8 cellular contexts compared by ENCODE assay signal in genomic region chr5:126354012-126354856, GRCh38.
DNase-seq lines count a peak whose midpoint lies in the region; ATAC-seq, FAIRE-seq and TF ChIP-seq lines count a peak whose summit lies in the region.

No MANE protein-coding gene starts in this region.

- TF ChIP-seq CTCF in GM12878 (IDR thresholded peaks at IDR 0.05 in 2 of 3, conservative IDR thresholded peaks at IDR 0.05 in 1 of 3; ENCODE audit: control insufficient read depth in 2 of 3, extremely low read depth in 1 of 3, insufficient read depth in 1 of 3, low read depth in 3 of 3, low read length in 3 of 3) (peak; percentile 39 to 74 (median 58); a peak in 5 of 6 replicates), hepatocyte (IDR thresholded peaks at IDR 0.05; ENCODE audit: poor library complexity) (peak; percentile 76), smooth muscle cell (IDR thresholded peaks at IDR 0.05; ENCODE audit: borderline replicate concordance, insufficient read depth, poor library complexity, severe bottlenecking) (peak; percentile 55)

- RAD21 ChIA-PET in GM12878 (lab: Charles Lee; ENCODE audit: unreplicated experiment) = interaction anchor here (1.1 to 2.7 kb wide), 11 partner anchors 16 to 190 kb away, joined by 3 to 14 read pairs (median 6); no protein-coding TSS in a partner anchor

- no peaks in the 10 kb centered on the region for H3K36me3 ChIP-seq in GM12878 (ENCODE audit: control insufficient read depth in 2 of 2, insufficient read depth in 2 of 2, low read length in 1 of 2)
- no peaks in the 10 kb centered on the region for H3K36me3 ChIP-seq in hepatocyte (replicated peaks; ENCODE audit: insufficient read depth, low read depth)
- no peaks in the 10 kb centered on the region for H3K36me3 ChIP-seq in smooth muscle cell (ENCODE audit: low read depth)

- H3K27me3 ChIP-seq in GM12878 (replicated peaks in 1 of 2; ENCODE audit: control insufficient read depth in 2 of 2, insufficient read depth in 2 of 2, low read length in 1 of 2) = no peaks in the 10 kb centered on the region
- no peaks in the 10 kb centered on the region for H3K27me3 ChIP-seq in hepatocyte
- H3K27me3 ChIP-seq in smooth muscle cell (ENCODE audit: low read depth) = no peaks in the 10 kb centered on the region

- peak; percentile 91 for TF ChIP-seq RAD21 in GM12878 (IDR thresholded peaks at IDR 0.05; ENCODE audit: insufficient read depth, low read depth, low read length)

- H3K4me1 ChIP-seq in GM12878 (ENCODE audit: control insufficient read depth, insufficient read depth, low read length) (peaks cover 4% of the 10 kb centered on the region; the same call in 1 of the 2 replicates), hepatocyte (ENCODE audit: insufficient read depth) (no peaks in the 10 kb centered on the region), smooth muscle cell (ENCODE audit: low read depth) (peaks cover 38% of the 10 kb centered on the region)

- ATAC-seq in GM21786 (IDR thresholded peaks at IDR 0.05; ENCODE audit: unreplicated experiment) (peak; percentile 21), GM12878 (peak; percentile 43)

- intact Hi-C loops in GM12878 (cut with micrococcal nuclease; ENCODE audit: unreplicated experiment) = loop anchor here (1.0 to 10.0 kb wide), 4 partner anchors 139 to 441 kb away; no protein-coding TSS in a partner anchor

- CTCF ChIA-PET in GM12878 (lab: Yijun Ruan, JAX) = interaction anchor here (0.7 to 12.8 kb wide), 17 partner anchors 9 to 246 kb away, joined by 3 to 136 read pairs (median 6); partner anchors contain the start of gene PHAX

- DNase-seq in Caki2 (ENCODE audit: low read depth) (peak; percentile 66), NCI-H69 (lab: John Stamatoyannopoulos, UW) (peak; percentile 79), GM12878 (ENCODE audit: low read depth, low spot score) (peak; percentile 38), hepatocyte (ENCODE audit: low spot score) (peak; percentile 56), smooth muscle cell (lab: John Stamatoyannopoulos, UW; ENCODE audit: unreplicated experiment) (no peak), NCI-H128 (lab: John Stamatoyannopoulos, UW; ENCODE audit: unreplicated experiment) (no peak), T-helper 9 cell (no peak)

- H3K9me2 ChIP-seq in hepatocyte (replicated peaks; ENCODE audit: insufficient read depth) = no peaks in the 10 kb centered on the region

- SMC1A ChIA-PET in GM12878 (lab: Charles Lee; ENCODE audit: uncharacterized antibody, unreplicated experiment) = interaction anchor here (1.0 to 5.3 kb wide), 21 partner anchors 11 to 188 kb away, joined by 3 to 40 read pairs (median 6); partner anchors contain the start of gene GRAMD2B

- WGBS in GM12878 (ENCODE audit: insufficient coverage, insufficient replicate concordance, low lambda C conversion rate, missing lambda C conversion rate) = 28% methylated on average over 6 of the region's 6 CpGs
- 46% methylated on average over 6 of the region's 6 CpGs for WGBS in hepatocyte (ENCODE audit: low lambda C conversion rate, missing lambda C conversion rate)
- WGBS in smooth muscle cell (ENCODE audit: low lambda C conversion rate) = 12% methylated on average over 6 of the region's 6 CpGs

- H2AFZ ChIP-seq in GM12878 (ENCODE audit: control insufficient read depth, low read depth, low read length) (peak overlapping the region; percentile 49), hepatocyte (peak overlapping the region; percentile 14), smooth muscle cell (ENCODE audit: low read depth) (peak overlapping the region; percentile 37)

- H3K4me2 ChIP-seq in GM12878 (ENCODE audit: control insufficient read depth, insufficient read depth) (no peak overlapping the region), hepatocyte (peak overlapping the region; percentile 63), smooth muscle cell (peak overlapping the region; percentile 81)

- H3K79me2 ChIP-seq in GM12878 (ENCODE audit: control insufficient read depth, insufficient read depth, low read length) (no peaks in the 10 kb centered on the region), hepatocyte (no peaks in the 10 kb centered on the region), smooth muscle cell (ENCODE audit: low read depth) (no peaks in the 10 kb centered on the region)

- in situ Hi-C loops in Caki2 (cut with HindIII; ENCODE audit: low pct_unique_long_range_greater_than_20kb, low sequenced_read_pairs) (loop anchor here (10.0 to 25.0 kb wide), 2 partner anchors 183 to 241 kb away; partner anchors contain the start of gene ALDH7A1), GM12878 (cut with MboI) (loop anchor here (5.0 to 10.0 kb wide), 2 partner anchors 183 to 441 kb away; no protein-coding TSS in a partner anchor)

- no peak overlapping the region for H3K9ac ChIP-seq in GM12878 (ENCODE audit: control insufficient read depth, insufficient read depth, low read length)
- H3K9ac ChIP-seq in smooth muscle cell (ENCODE audit: low read depth) = peak overlapping the region; percentile 76

- H3K27ac ChIP-seq in GM12878 (ENCODE audit: control insufficient read depth, insufficient read depth) (no peak overlapping the region), hepatocyte (peak overlapping the region; percentile 24), smooth muscle cell (ENCODE audit: low read depth) (peak overlapping the region; percentile 88)

- no peak for TF ChIP-seq POLR2A in GM12878 (IDR thresholded peaks at IDR 0.05; ENCODE audit: low read depth, low read length)

- no peaks in the 10 kb centered on the region for H4K20me1 ChIP-seq in GM12878 (ENCODE audit: control insufficient read depth, insufficient read depth)
- no peaks in the 10 kb centered on the region for H4K20me1 ChIP-seq in hepatocyte (ENCODE audit: insufficient read depth, poor library complexity, severe bottlenecking)
- H4K20me1 ChIP-seq in smooth muscle cell (ENCODE audit: low read depth) = no peaks in the 10 kb centered on the region

- BruUV-seq in GM12878 (replicated peaks; lab: Mats Ljungman, UMichigan) = no TSS peak

- POLR2A ChIA-PET in GM12878 (lab: Charles Lee) = no interaction called here

- H3K9me3 ChIP-seq in GM12878 (replicated peaks; ENCODE audit: control insufficient read depth, insufficient read depth, low read length) (no peaks in the 10 kb centered on the region), hepatocyte (ENCODE audit: low read depth) (no peaks in the 10 kb centered on the region), smooth muscle cell (replicated peaks; ENCODE audit: low read depth) (no peaks in the 10 kb centered on the region)

- no peaks in the 10 kb centered on the region for H3F3A ChIP-seq in smooth muscle cell (ENCODE audit: low read depth)

- FAIRE-seq in GM12878 (lab: Jason Lieb, UNC) = peak; percentile 93

- no peak for TF ChIP-seq EP300 in GM12878 (IDR thresholded peaks at IDR 0.05; ENCODE audit: borderline replicate concordance in 1 of 2, control insufficient read depth in 1 of 2, low read depth in 2 of 2, low read length in 2 of 2)

- H3K4me3 ChIP-seq in GM12878 (no peak overlapping the region), hepatocyte (no peak overlapping the region), smooth muscle cell (peak overlapping the region; percentile 33)

TF ChIP-seq in GM12878, 131 proteins besides CTCF, POLR2A, EP300 and RAD21 (continues in another document):
- TF ChIP-seq CHD1 (IDR thresholded peaks at IDR 0.05; ENCODE audit: low read depth, low read length) = no peak
- TF ChIP-seq SMARCA5 (IDR thresholded peaks at IDR 0.05) = 0 out of 2 replicates have a peak, but pooled peaks have one; percentile 40
- TF ChIP-seq RELB (IDR thresholded peaks at IDR 0.05; ENCODE audit: low read depth) = no peak
- peak; percentile 74; the same call in 1 of the 2 replicates for TF ChIP-seq ZNF592 (IDR thresholded peaks at IDR 0.05)

Comparison
In these comparisons a context has a peak if more than half of its experiments do, and no peak if none do; other contexts are left out.
1. DNase-seq: peak in Caki2 (single experiment), NCI-H69 (single experiment), GM12878 (single experiment) and hepatocyte (single experiment); none in smooth muscle cell (single experiment), NCI-H128 (single experiment) and T-helper 9 cell (single experiment).
2. Peak in every context shown above with its lines, with median percentiles within 50 percentile points of each other: H2AFZ ChIP-seq and CTCF ChIP-seq.